Comparison of ENCODE assay signal across 14 cellular contexts in the genomic region with DNA sequence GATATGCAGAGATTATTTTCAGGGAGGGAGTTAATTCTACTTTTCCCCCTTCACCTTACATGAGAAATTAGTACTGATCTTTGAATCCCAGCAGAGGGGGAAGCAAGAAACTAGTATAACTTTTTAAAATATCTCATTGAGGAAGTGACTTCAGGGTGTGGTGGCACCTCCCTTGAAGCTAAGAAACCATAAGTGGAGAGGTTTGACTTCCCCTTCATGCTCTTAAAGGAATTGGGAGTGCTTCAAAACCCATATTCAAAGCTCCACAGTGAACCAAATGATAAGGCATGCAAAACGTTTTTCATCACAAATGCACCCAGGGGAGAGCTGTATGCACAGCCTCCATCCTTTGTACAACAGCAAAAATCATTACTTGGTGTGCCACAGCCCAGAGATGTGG. TPM values are rescaled to one million over a fixed set of nuclear protein-coding genes. Genes with fewer than 3 reads are reported as not detected.
DNase-seq lines count a peak whose midpoint lies in the region; ATAC-seq and TF ChIP-seq lines count a peak whose summit lies in the region.
"Had no signal": no experiment of that assay in that cellular context is flagged by ENCODE, and none has a peak within 500 bp of the region (broad histone marks: within the 10 kb centered on the region; RNA-seq: fewer than 3 reads in every experiment).

No MANE protein-coding gene starts in this region.

- no peaks in the 10 kb centered on the region for H3K27me3 ChIP-seq in MG63
- H3K27me3 ChIP-seq: tibial nerve had no signal

- ATAC-seq in GM21367 (IDR thresholded peaks at IDR 0.05; ENCODE audit: unreplicated experiment), result peak; percentile 72
- ATAC-seq in HG03469 (IDR thresholded peaks at IDR 0.05; ENCODE audit: unreplicated experiment), result peak; percentile 64
- peak; percentile 38 for ATAC-seq in esophagus mucosa
- no peak for ATAC-seq in T-cell (replicated peaks in 1 of 4)

- peak; percentile 72 for DNase-seq in GM12865 (ENCODE audit: low read depth)
- no peak for DNase-seq in T-cell
- no peak for DNase-seq in NCI-H1694 (lab: John Stamatoyannopoulos, UW)
- no peak for DNase-seq in MG63
- DNase-seq in NCI-H2029 treated with DMSO at 0.1 percent for 48 hours (lab: John Stamatoyannopoulos, UW), result no peak
- DNase-seq: activated naive CD4-positive, alpha-beta T cell treated with anti-CD3 and anti-CD28 coated beads, Interleukin-2, amount 10 ng/mL, durations not matched to agents 7 days and 5 days; effector CD4-positive, alpha-beta T cell; IMR-90; nephron progenitor cell; stimulated activated CD4-positive, alpha-beta T cell treated with anti-CD3 and anti-CD28 coated beads, Interleukin-4, amount 100 ng/mL, for 1 hour had no signal

- H3K36me3 ChIP-seq in MG63, result no peaks in the 10 kb centered on the region
- H3K36me3 ChIP-seq: tibial nerve had no signal

- no peak overlapping the region for H3K4me3 Mint-ChIP-seq in T-cell
- H3K4me3 Mint-ChIP-seq: activated naive CD4-positive, alpha-beta T cell treated with anti-CD3 and anti-CD28 coated beads, Interleukin-2, amount 10 ng/mL, durations not matched to agents 7 days and 5 days; nephron progenitor cell had no signal

- TF ChIP-seq CTCF in GM12865 (IDR thresholded peaks at IDR 0.05; ENCODE audit: insufficient read depth, low read depth, low read length, missing control alignments), result no peak

- no peaks in the 10 kb centered on the region for H3K9me3 ChIP-seq in MG63
- H3K9me3 ChIP-seq: tibial nerve had no signal

- H3K36me3 Mint-ChIP-seq in T-cell, result no peaks in the 10 kb centered on the region
- H3K36me3 Mint-ChIP-seq: activated naive CD4-positive, alpha-beta T cell treated with anti-CD3 and anti-CD28 coated beads, Interleukin-2, amount 10 ng/mL, durations not matched to agents 7 days and 5 days had no signal

- H3K4me3 ChIP-seq in GM12865 (ENCODE audit: low read depth, low read length), result no peak overlapping the region
- no peak overlapping the region for H3K4me3 ChIP-seq in MG63
- H3K4me3 ChIP-seq: tibial nerve had no signal

- H3K4me1 Mint-ChIP-seq in T-cell, result peaks cover 0 to 6% (median 0%) of the 10 kb centered on the region in 3 donors
- H3K4me1 Mint-ChIP-seq: nephron progenitor cell had no signal

- no peaks in the 10 kb centered on the region for H3K9me3 Mint-ChIP-seq in T-cell
- H3K9me3 Mint-ChIP-seq: activated naive CD4-positive, alpha-beta T cell treated with anti-CD3 and anti-CD28 coated beads, Interleukin-2, amount 10 ng/mL, durations not matched to agents 7 days and 5 days; nephron progenitor cell had no signal

- CTCF ChIA-PET in T-cell (lab: Charles Lee), result no interaction called here

- H3K27me3 Mint-ChIP-seq in T-cell, result peaks cover 0 to 5% of the 10 kb centered on the region in 2 donors

- POLR2A ChIA-PET in T-cell (lab: Charles Lee), result no interaction called here

- H3K27ac Mint-ChIP-seq in T-cell, result no peak overlapping the region
- H3K27ac Mint-ChIP-seq: activated naive CD4-positive, alpha-beta T cell treated with anti-CD3 and anti-CD28 coated beads, Interleukin-2, amount 10 ng/mL, durations not matched to agents 7 days and 5 days; nephron progenitor cell had no signal

RNA-seq across cellular contexts. Expression of a gene that starts 0.5 kb away (rescaled TPM):
- total RNA-seq in esophagus mucosa, result 0.08 TPM
- total RNA-seq in T-cell, result under 1 TPM in 1 of 5 donors, not detected in 4; 0.10 TPM
- total RNA-seq in MG63 (2014; rRNA removed; shearing (Covaris generic); ENCODE audit: low replicate concordance), result not detected in 2 replicates
- total RNA-seq: IMR-90 had no signal

RNA-seq across cellular contexts. Expression of a gene that starts 18.5 kb away (rescaled TPM):
- total RNA-seq in esophagus mucosa (1.4 TPM), T-cell (1 to 10 TPM in 1 of 5 donors, under 1 TPM in 3, not detected in 1; 0.43 to 1.0 (median 0.77) TPM)
- total RNA-seq in MG63 (2014; rRNA removed; shearing (Covaris generic); ENCODE audit: low replicate concordance), result not detected in 2 replicates
- total RNA-seq: IMR-90 had no signal

RNA-seq across cellular contexts. Expression of a gene that starts 32.6 kb away (rescaled TPM):
- not detected for total RNA-seq in esophagus mucosa
- not detected for total RNA-seq in T-cell
- total RNA-seq in MG63 (2014; rRNA removed; shearing (Covaris generic); ENCODE audit: low replicate concordance), result not detected in 2 replicates
- total RNA-seq: IMR-90, tibial nerve had no signal

RNA-seq across cellular contexts. Expression of a gene that starts 58.9 kb away (rescaled TPM):
- 2.9 TPM for total RNA-seq in esophagus mucosa
- 10 to 100 TPM in 4 of 5 donors, 1 to 10 TPM in 1; 5.6 to 54.1 (median 14.5) TPM for total RNA-seq in T-cell
- not detected in 2 replicates for total RNA-seq in MG63 (2014; rRNA removed; shearing (Covaris generic); ENCODE audit: low replicate concordance)
- total RNA-seq: IMR-90 had no signal

Comparison
In these comparisons a context has a peak if more than half of its experiments do, and no peak if none do; other contexts are left out.
1. ATAC-seq: peak in GM21367 (single experiment), HG03469 (single experiment) and esophagus mucosa (single experiment); none in T-cell (0 of 4).